19 cellular contexts compared by ENCODE assay signal in the genomic region with DNA sequence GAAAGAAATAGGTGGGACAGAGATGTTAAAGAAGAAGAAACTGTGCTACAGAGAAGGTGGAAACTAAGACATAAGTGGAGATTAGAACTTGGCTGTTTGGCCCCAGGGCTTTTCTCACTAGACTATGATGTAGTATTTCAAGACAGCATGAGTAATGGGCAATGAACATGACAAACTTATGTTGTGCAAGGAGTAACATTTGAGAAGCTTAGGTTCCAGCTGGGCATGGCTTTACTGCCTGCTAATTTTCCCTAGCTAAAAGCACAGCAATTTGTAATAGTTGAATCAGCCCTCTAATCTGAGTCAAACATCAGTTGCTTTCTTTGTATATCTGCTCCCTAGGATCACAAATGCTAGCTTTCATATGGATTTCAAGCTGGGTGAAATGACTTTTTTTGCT.
DNase-seq lines count a peak whose midpoint lies in the region; ATAC-seq and TF ChIP-seq lines count a peak whose summit lies in the region.
"Had no signal": no experiment of that assay in that cellular context is flagged by ENCODE, and none has a peak within 500 bp of the region (broad histone marks: within the 10 kb centered on the region; RNA-seq: fewer than 3 reads in every experiment).

No MANE protein-coding gene starts in this region.

- no peaks in the 10 kb centered on the region for H3K9me2 ChIP-seq in PC-3 (replicated peaks; ENCODE audit: low read length)
- H3K9me2 ChIP-seq in neural cell (ENCODE audit: insufficient read depth, low read length): no peaks in the 10 kb centered on the region

- H3K27me3 ChIP-seq in IMR-90 (ENCODE audit: control insufficient read depth, insufficient read depth, low read length): no peaks in the 10 kb centered on the region
- H3K27me3 ChIP-seq in PC-3 (ENCODE audit: low read length): no peaks in the 10 kb centered on the region
- no peaks in the 10 kb centered on the region for H3K27me3 ChIP-seq in neural cell (ENCODE audit: insufficient read depth, low read depth, low read length)
- no peaks in the 10 kb centered on the region for H3K27me3 ChIP-seq in A673 (replicated peaks; ENCODE audit: insufficient read depth, low read depth, low read length, poor library complexity)
- H3K27me3 ChIP-seq: adrenal gland, tibial artery had no signal

- no peak overlapping the region for H2BK15ac ChIP-seq in IMR-90 (ENCODE audit: low read depth, low read length)

- no peak overlapping the region for H3K27ac ChIP-seq in IMR-90 (ENCODE audit: insufficient read depth, low read length)
- H3K27ac ChIP-seq in PC-3 (ENCODE audit: low read length): peak overlapping the region; percentile 82
- H3K27ac ChIP-seq in neural cell (ENCODE audit: low read length): no peak overlapping the region
- H3K27ac ChIP-seq in A673 (ENCODE audit: low read depth, low read length, poor library complexity, severe bottlenecking): no peak overlapping the region
- H3K27ac ChIP-seq: adrenal gland, prostate gland, tibial artery had no signal

- H2AK5ac ChIP-seq in IMR-90 (ENCODE audit: low read depth, low read length): no peak overlapping the region

- H3K79me2 ChIP-seq in PC-3 (ENCODE audit: low read length): no peaks in the 10 kb centered on the region
- H3K79me2 ChIP-seq in neural cell (replicated peaks; ENCODE audit: insufficient read depth, low read length): no peaks in the 10 kb centered on the region

- H3K4me2 ChIP-seq in IMR-90 (ENCODE audit: low read depth, low read length): no peak overlapping the region
- H3K4me2 ChIP-seq in PC-3 (ENCODE audit: low read length): peak overlapping the region; percentile 29; the same call in 1 of the 2 replicates
- no peak overlapping the region for H3K4me2 ChIP-seq in neural cell (ENCODE audit: low read length)

- H3K4ac ChIP-seq in IMR-90 (ENCODE audit: low read depth, low read length): no peak overlapping the region

- H2AFZ ChIP-seq in IMR-90 (replicated peaks; ENCODE audit: low read length, poor library complexity): no peak overlapping the region
- no peak overlapping the region for H2AFZ ChIP-seq in PC-3 (ENCODE audit: low read length)
- no peak overlapping the region for H2AFZ ChIP-seq in neural cell (ENCODE audit: low read depth, low read length)

- no peak for TF ChIP-seq POLR2A in IMR-90 (IDR thresholded peaks at IDR 0.05; ENCODE audit: low read depth, low read length)

- H3K9ac ChIP-seq in IMR-90 (ENCODE audit: low read depth, low read length) (no peak overlapping the region), PC-3 (ENCODE audit: low read length) (0 out of 2 replicates have a peak overlapping the region, but pooled peaks have one; percentile 9), neural cell (ENCODE audit: low read length) (no peak overlapping the region)

- no peak overlapping the region for H3K18ac ChIP-seq in IMR-90 (ENCODE audit: low read depth, low read length)

- no peak for TF ChIP-seq RAD21 in IMR-90 (IDR thresholded peaks at IDR 0.05; ENCODE audit: low read length)
- no peak for TF ChIP-seq RAD21 in neural cell (conservative IDR thresholded peaks at IDR 0.05)

- no peak overlapping the region for H2BK120ac ChIP-seq in IMR-90 (ENCODE audit: low read depth, low read length)

- no peaks in the 10 kb centered on the region for H4K20me1 ChIP-seq in IMR-90 (ENCODE audit: insufficient read depth, low read length)
- H4K20me1 ChIP-seq in PC-3 (ENCODE audit: low read length): no peaks in the 10 kb centered on the region
- no peaks in the 10 kb centered on the region for H4K20me1 ChIP-seq in neural cell (ENCODE audit: insufficient read depth)

- H4K5ac ChIP-seq in IMR-90 (ENCODE audit: low read depth, low read length): no peak overlapping the region

- POLR2A ChIA-PET in IMR-90 (lab: Charles Lee; ENCODE audit: unreplicated experiment): no interaction called here
- POLR2A ChIA-PET in PC-3 (lab: Charles Lee; ENCODE audit: unreplicated experiment): no interaction called here
- POLR2A ChIA-PET in A673 (lab: Charles Lee; ENCODE audit: low non-redundant PET): no interaction called here

- H3K4me1 ChIP-seq in IMR-90 (ENCODE audit: control insufficient read depth, insufficient read depth, low read length) (no peaks in the 10 kb centered on the region; the same call in 1 of the 2 replicates), PC-3 (ENCODE audit: insufficient read depth, low read length) (peaks cover 63% of the 10 kb centered on the region), A673 (ENCODE audit: insufficient read depth, low read length, poor library complexity, severe bottlenecking) (no peaks in the 10 kb centered on the region)
- H3K4me1 ChIP-seq: adrenal gland, prostate gland, tibial artery had no signal

- no peak overlapping the region for H2BK5ac ChIP-seq in IMR-90 (ENCODE audit: low read depth, low read length, poor library complexity, severe bottlenecking)

- H3K79me1 ChIP-seq in IMR-90 (ENCODE audit: low read depth in 1 of 2, low read length in 2 of 2): no peaks in the 10 kb centered on the region

- DNase-seq in IMR-90 (peak; percentile 45), PC-3 (peak; percentile 90), epithelial cell of esophagus (ENCODE audit: low read depth) (peak; percentile 97), A673 (ENCODE audit: low spot score) (no peak), DMS114 treated with DMSO at 0.1 percent for 48 hours (lab: John Stamatoyannopoulos, UW; ENCODE audit: unreplicated experiment) (no peak)
- DNase-seq: adrenal gland; effector CD4-positive, alpha-beta T cell; GF-D8; kidney glomerular epithelial cell; MM.1S; NCI-H2029 treated with DMSO at 0.1 percent for 48 hours; NCI-H524; nephron progenitor cell; tibial artery had no signal

- no peak overlapping the region for H4K91ac ChIP-seq in IMR-90 (ENCODE audit: insufficient read depth, low read depth, low read length)

- H3K23ac ChIP-seq in IMR-90 (ENCODE audit: low read depth, low read length): no peak overlapping the region

- no peak overlapping the region for H2BK20ac ChIP-seq in IMR-90 (ENCODE audit: low read depth, low read length)

- dilution Hi-C loops in IMR-90 (cut with HindIII; ENCODE audit: low sequenced_read_pairs, unreplicated experiment): no loop called here

- H3K14ac ChIP-seq in IMR-90 (replicated peaks; ENCODE audit: low read depth, low read length): no peak overlapping the region

- in situ Hi-C loops in IMR-90 (cut with MboI; ENCODE audit: low sequenced_read_pairs): no loop called here

- no peaks in the 10 kb centered on the region for H3K9me1 ChIP-seq in IMR-90 (ENCODE audit: insufficient read depth, low read length)

- no peaks in the 10 kb centered on the region for H3K36me3 ChIP-seq in IMR-90 (ENCODE audit: control insufficient read depth, insufficient read depth, low read length)
- H3K36me3 ChIP-seq in PC-3 (ENCODE audit: low read depth, low read length): no peaks in the 10 kb centered on the region
- H3K36me3 ChIP-seq in neural cell (ENCODE audit: insufficient read depth, low read length): no peaks in the 10 kb centered on the region
- no peaks in the 10 kb centered on the region for H3K36me3 ChIP-seq in A673 (ENCODE audit: insufficient read depth, low read length, poor library complexity, severe bottlenecking)
- H3K36me3 ChIP-seq: adrenal gland, prostate gland, tibial artery had no signal

- no peak overlapping the region for H3K4me3 ChIP-seq in IMR-90 (ENCODE audit: insufficient read depth, low read depth, low read length)
- H3K4me3 ChIP-seq in PC-3 (ENCODE audit: low read length): no peak overlapping the region
- H3K4me3 ChIP-seq in epithelial cell of esophagus (ENCODE audit: low read length): no peak overlapping the region
- H3K4me3 ChIP-seq in neural cell (ENCODE audit: low read length): no peak overlapping the region
- no peak overlapping the region for H3K4me3 ChIP-seq in A673 (ENCODE audit: low read depth, low read length, poor library complexity, severe bottlenecking)
- H3K4me3 ChIP-seq: adrenal gland, GM12878, prostate gland, tibial artery had no signal

- TF ChIP-seq CTCF in IMR-90 (conservative IDR thresholded peaks at IDR 0.05; ENCODE audit: low read depth, low read length) (no peak), PC-3 (conservative IDR thresholded peaks at IDR 0.05; ENCODE audit: low read depth, low read length) (no peak), epithelial cell of esophagus (IDR thresholded peaks at IDR 0.05; ENCODE audit: insufficient read depth, low read depth, low read length, missing control alignments) (no peak), neural cell (IDR thresholded peaks at IDR 0.05; ENCODE audit: poor library complexity, severe bottlenecking) (no peak), A673 (conservative IDR thresholded peaks at IDR 0.05; ENCODE audit: low read depth, low read length) (no peak)

- H2AK9ac ChIP-seq in IMR-90 (replicated peaks; ENCODE audit: low read depth, low read length, poor library complexity): no peak overlapping the region

- intact Hi-C loops in IMR-90 (cut with micrococcal nuclease): no loop called here
- intact Hi-C loops in PC-3 (cut with micrococcal nuclease): no loop called here
- intact Hi-C loops in A673 (cut with micrococcal nuclease; ENCODE audit: unreplicated experiment): no loop called here

- H4K8ac ChIP-seq in IMR-90 (ENCODE audit: low read depth in 2 of 2, low read length in 2 of 2): no peak overlapping the region

- peak; percentile 61 for ATAC-seq in IMR-90 (ENCODE audit: low read depth)
- no peak for ATAC-seq in PC-3
- ATAC-seq in HG02970 (IDR thresholded peaks at IDR 0.05; ENCODE audit: low FRiP score, unreplicated experiment): no peak
- ATAC-seq in HG03025 (IDR thresholded peaks at IDR 0.05; ENCODE audit: low FRiP score, unreplicated experiment): no peak
- ATAC-seq: GM12878 had no signal

- no peak overlapping the region for H3K56ac ChIP-seq in IMR-90 (ENCODE audit: extremely low read depth, insufficient read depth, low read length)

- H3F3A ChIP-seq in PC-3 (ENCODE audit: low read length, unreplicated experiment) (peaks cover 16% of the 10 kb centered on the region), neural cell (ENCODE audit: insufficient read depth, low read length, poor library complexity, severe bottlenecking) (no peaks in the 10 kb centered on the region)

- no TSS peak for BruUV-seq in IMR-90 (replicated peaks; lab: Mats Ljungman, UMichigan)
- no TSS peak for BruUV-seq in PC-3 (replicated peaks; lab: Mats Ljungman, UMichigan)
- no TSS peak for BruUV-seq in A673 (replicated peaks; lab: Mats Ljungman, UMichigan)

- H3K9me3 ChIP-seq in IMR-90 (ENCODE audit: control insufficient read depth, insufficient read depth, low read length) (no peaks in the 10 kb centered on the region; the same call in 1 of the 2 replicates), PC-3 (ENCODE audit: low read length) (no peaks in the 10 kb centered on the region), neural cell (ENCODE audit: low read length) (no peaks in the 10 kb centered on the region), A673 (ENCODE audit: low read depth, low read length, poor library complexity, severe bottlenecking) (no peaks in the 10 kb centered on the region)
- H3K9me3 ChIP-seq: adrenal gland, prostate gland, tibial artery had no signal

- CTCF ChIA-PET in IMR-90 (lab: Yijun Ruan, JAX): interaction anchor here (0.6 to 0.8 kb wide), 2 partner anchors 53 to 1453 kb away, joined by 3 read pairs; no protein-coding TSS in a partner anchor
- CTCF ChIA-PET in PC-3 (lab: Charles Lee): no interaction called here
- CTCF ChIA-PET in A673 (lab: Charles Lee): no interaction called here

- peak; percentile 64 for TF ChIP-seq EP300 in neural cell (conservative IDR thresholded peaks at IDR 0.05; ENCODE audit: poor library complexity, severe bottlenecking)

TF ChIP-seq in neural cell, 6 proteins besides CTCF, POLR2A, EP300 and RAD21 (continues in another document):
- peak; percentile 57 for TF ChIP-seq POLR2AphosphoS5 (IDR thresholded peaks at IDR 0.05)
- TF ChIP-seq SMC3 (conservative IDR thresholded peaks at IDR 0.05; ENCODE audit: poor library complexity): no peak

Comparison
In these comparisons a context has a peak if more than half of its experiments do, and no peak if none do; other contexts are left out.
1. DNase-seq: peak in IMR-90 (single experiment), PC-3 (single experiment) and epithelial cell of esophagus (single experiment); none in A673 (single experiment) and DMS114 treated with DMSO at 0.1 percent for 48 hours (single experiment).